18 cellular contexts compared by ENCODE assay signal in the genomic region with DNA sequence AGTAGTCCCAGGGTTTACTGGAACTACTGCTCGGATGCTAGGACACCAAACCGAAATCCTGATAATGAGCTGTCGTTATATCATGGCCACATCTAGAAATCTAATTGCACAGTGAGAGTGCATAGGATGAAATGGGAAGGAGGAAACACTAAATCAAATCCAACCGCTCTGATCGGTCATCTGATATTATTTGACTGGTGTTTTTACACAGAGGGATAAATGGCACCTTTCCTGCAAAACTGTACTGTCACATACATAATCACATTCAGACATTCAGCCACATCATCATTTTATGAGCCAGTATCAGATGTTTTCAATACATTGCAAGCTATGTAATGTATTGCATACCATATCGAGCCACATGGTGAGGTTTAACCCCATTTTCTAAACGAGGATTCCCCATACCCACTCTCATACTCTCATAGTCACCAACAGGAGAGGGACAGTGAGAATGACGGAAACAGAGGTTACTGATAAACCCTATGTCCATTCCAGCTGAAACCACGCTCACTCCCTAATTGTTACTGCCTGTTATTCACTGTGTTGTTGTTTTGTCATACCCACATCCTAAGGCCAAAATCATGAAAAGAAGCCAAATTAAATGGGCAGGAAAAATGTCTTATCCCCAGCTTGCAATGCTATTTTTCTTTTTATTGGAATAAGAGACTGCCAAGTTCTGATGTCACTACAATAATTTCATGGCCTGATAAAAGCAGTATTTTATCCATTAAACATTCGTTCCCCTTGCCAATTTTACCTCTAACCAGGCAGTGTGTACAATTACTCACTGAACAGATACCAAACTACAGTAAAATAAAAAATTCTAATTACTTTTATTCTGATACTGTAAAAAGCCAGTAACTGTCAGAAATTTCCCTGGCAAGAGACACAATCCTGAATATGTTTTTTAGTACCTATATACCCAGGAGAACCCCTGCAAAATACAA. TPM values are rescaled to one million over a fixed set of nuclear protein-coding genes. Genes with fewer than 3 reads are reported as not detected.
DNase-seq lines count a peak whose midpoint lies in the region; ATAC-seq and TF ChIP-seq lines count a peak whose summit lies in the region.
"Had no signal": no experiment of that assay in that cellular context is flagged by ENCODE, and none has a peak within 500 bp of the region (broad histone marks: within the 10 kb centered on the region; RNA-seq: fewer than 3 reads in every experiment).

No MANE protein-coding gene starts in this region.

- TF ChIP-seq CTCF in A673 (conservative IDR thresholded peaks at IDR 0.05; ENCODE audit: low read depth, low read length), result no peak
- no peak for TF ChIP-seq CTCF in omental fat pad (IDR thresholded peaks at IDR 0.05)

- no TSS peak for BruUV-seq in A673 (replicated peaks; lab: Mats Ljungman, UMichigan)

- DNase-seq in A673 (ENCODE audit: low spot score) (peak; percentile 25), M059J (ENCODE audit: low read depth) (peak; percentile 25), astrocyte of the hippocampus (ENCODE audit: low read depth, low spot score) (peak; percentile 14), omental fat pad (ENCODE audit: low spot score) (no peak), kidney tubule cell (ENCODE audit: low spot score) (no peak), NCI-H2196 (lab: John Stamatoyannopoulos, UW; ENCODE audit: unreplicated experiment) (no peak)
- DNase-seq: Calu3; CD4-positive, alpha-beta T cell; DMS53; GM23248; KG1; NCI-H1092 treated with DMSO at 0.1 percent for 48 hours; NCI-H2107; NCI-H226; NCI-H524 treated with DMSO at 0.1 percent for 48 hours; SHP77 had no signal

- H3K36me3 ChIP-seq in A673 (ENCODE audit: insufficient read depth, low read length, poor library complexity, severe bottlenecking), result no peaks in the 10 kb centered on the region

- POLR2A ChIA-PET in A673 (lab: Charles Lee; ENCODE audit: low non-redundant PET), result no interaction called here

- H3K4me3 ChIP-seq in A673 (ENCODE audit: low read depth, low read length, poor library complexity, severe bottlenecking), result no peak overlapping the region
- H3K4me3 ChIP-seq: GM23248 had no signal

- no peaks in the 10 kb centered on the region for H3K9me3 ChIP-seq in A673 (ENCODE audit: low read depth, low read length, poor library complexity, severe bottlenecking)

- intact Hi-C loops in A673 (cut with micrococcal nuclease; ENCODE audit: unreplicated experiment), result no loop called here

- H3K27me3 ChIP-seq in A673 (replicated peaks; ENCODE audit: insufficient read depth, low read depth, low read length, poor library complexity), result no peaks in the 10 kb centered on the region

- H3K27ac ChIP-seq in A673 (ENCODE audit: low read depth, low read length, poor library complexity, severe bottlenecking), result no peak overlapping the region
- H3K27ac ChIP-seq: GM23248 had no signal

- CTCF ChIA-PET in A673 (lab: Charles Lee), result no interaction called here

- ATAC-seq in omental fat pad (ENCODE audit: low FRiP score) (peak; percentile 43), HG02870 (IDR thresholded peaks at IDR 0.05; ENCODE audit: unreplicated experiment) (no peak)
- ATAC-seq: HCT116 had no signal

- H3K4me1 ChIP-seq in A673 (ENCODE audit: insufficient read depth, low read length, poor library complexity, severe bottlenecking), result peaks cover 30% of the 10 kb centered on the region

RNA-seq across cellular contexts. Expression of gene CDON, which starts 9.1 kb away (rescaled TPM):
- total RNA-seq in A673 (2021), result 25.3 and 31.0 TPM in 2 replicates
- total RNA-seq in M059J (2014; rRNA removed; shearing (Covaris generic)), result 8.1 and 24.2 TPM in 2 replicates
- total RNA-seq in omental fat pad, result 100 to 1,000 TPM in 1 of 4 donors, 10 to 100 TPM in 3; 13.1 to 159 (median 43.4) TPM

Comparison
In these comparisons a context has a peak if more than half of its experiments do, and no peak if none do; other contexts are left out.
1. DNase-seq: peak in A673 (single experiment), M059J (single experiment) and astrocyte of the hippocampus (single experiment); none in omental fat pad (single experiment), kidney tubule cell (single experiment) and NCI-H2196 (single experiment).